ENCODE assay signal across 2 cellular contexts in the genomic region with DNA sequence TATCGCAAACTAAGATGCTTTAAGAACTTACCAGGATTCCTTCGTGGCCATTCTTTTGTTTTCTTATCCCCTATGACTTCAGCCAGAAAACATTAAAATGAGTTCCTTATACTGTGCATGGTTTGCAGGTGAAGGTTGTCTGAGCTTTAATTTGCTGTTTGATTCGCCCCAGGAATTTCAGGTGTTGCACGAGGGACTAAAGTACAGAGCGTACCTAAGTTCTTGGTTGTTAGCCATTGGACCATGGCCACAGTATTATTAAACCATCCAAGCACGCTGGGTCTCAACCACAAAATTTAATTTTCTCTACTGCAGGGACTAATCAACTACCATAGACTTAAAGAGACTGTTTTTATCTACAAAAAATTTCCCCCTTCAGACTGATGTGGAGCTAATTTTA.
TF ChIP-seq lines count a peak whose summit lies in the region.

No MANE protein-coding gene starts in this region.

TF ChIP-seq in SK-N-SH treated with all-trans-retinoic acid at 6 μM for 48 hours, 23 proteins besides CTCF, POLR2A, EP300 and RAD21 (continued from another document):
- TF ChIP-seq TSHZ2 (CRISPR knock-in tag; IDR thresholded peaks at IDR 0.05) (no peak), PPARA (CRISPR knock-in tag; IDR thresholded peaks at IDR 0.05; ENCODE audit: borderline replicate concordance) (no peak)

TF ChIP-seq in SK-N-SH, 30 proteins besides CTCF, POLR2A, EP300 and RAD21 (continued from another document):
- TF ChIP-seq YY1 (IDR thresholded peaks at IDR 0.05; ENCODE audit: low read depth) (no peak), RXRA (IDR thresholded peaks at IDR 0.05; ENCODE audit: borderline replicate concordance, low read depth) (no peak), SIN3A (IDR thresholded peaks at IDR 0.05; ENCODE audit: borderline replicate concordance, low read depth, low read length) (no peak), FOXJ3 (CRISPR knock-in tag; IDR thresholded peaks at IDR 0.05) (no peak), TEAD4 (IDR thresholded peaks at IDR 0.05; ENCODE audit: borderline replicate concordance, insufficient read depth) (no peak), EZH2phosphoT487 (IDR thresholded peaks at IDR 0.05; ENCODE audit: borderline replicate concordance, low read depth) (no peak)
TF ChIP-seq in SK-N-SH: peak in this region for 0.
